8 cellular contexts compared by ENCODE assay signal in genomic region chr1:66764994-66765578, GRCh38. TPM values are rescaled to one million over a fixed set of nuclear protein-coding genes. Genes with fewer than 3 reads are reported as not detected.
DNase-seq lines count a peak whose midpoint lies in the region; ATAC-seq and TF ChIP-seq lines count a peak whose summit lies in the region.

No MANE protein-coding gene starts in this region.

- H3K27ac ChIP-seq in psoas muscle: no peak overlapping the region

- H3K4me1 ChIP-seq in NT2/D1 (ENCODE audit: insufficient read depth, insufficient read length) (no peaks in the 10 kb centered on the region), psoas muscle (no peaks in the 10 kb centered on the region)

- H3K27me3 ChIP-seq in NT2/D1 (ENCODE audit: insufficient read depth, insufficient read length) (no peaks in the 10 kb centered on the region), psoas muscle (ENCODE audit: insufficient read depth in 3 of 3, low read length in 2 of 3) (no peaks in the 10 kb centered on the region)

- H3K36me3 ChIP-seq in NT2/D1 (ENCODE audit: insufficient read depth, insufficient read length, low read length) (no peaks in the 10 kb centered on the region), psoas muscle (ENCODE audit: insufficient read depth in 1 of 2, low read depth in 1 of 2) (no peaks in the 10 kb centered on the region)

- peaks cover 5% of the 10 kb centered on the region; the same call in 1 of the 2 replicates for H3K9me3 ChIP-seq in NT2/D1 (ENCODE audit: insufficient read depth, low read length)
- no peaks in the 10 kb centered on the region for H3K9me3 ChIP-seq in psoas muscle

- H3K9ac ChIP-seq in NT2/D1 (ENCODE audit: insufficient read length, low read depth): no peak overlapping the region

- intact Hi-C loops in psoas muscle (cut with DNase I): loop anchor here (2.0 to 10.0 kb wide), 5 partner anchors 160 to 447 kb away; partner anchors contain the start of genes DNAI4 (in 2 of the 2) and MIER1 (in 2 of the 2)

- ATAC-seq in GM18519 (IDR thresholded peaks at IDR 0.05; ENCODE audit: low FRiP score, unreplicated experiment) (peak; percentile 64), HG03521 (IDR thresholded peaks at IDR 0.05; ENCODE audit: unreplicated experiment) (peak; percentile 81), psoas muscle (peak in 1 of 4 donors; percentile 71), HG02623 (IDR thresholded peaks at IDR 0.05; ENCODE audit: unreplicated experiment) (no peak)

- 24 to 32% (median 26%) methylated on average over 3 of the region's 3 CpGs for whole genome bisulfite sequencing in psoas muscle, 3 donors

- H3K4me3 ChIP-seq in NT2/D1 (ENCODE audit: insufficient read length, low read depth) (no peak overlapping the region), psoas muscle (no peak overlapping the region)

- TF ChIP-seq CTCF in psoas muscle (IDR thresholded peaks at IDR 0.05): peak; percentile 76

- DNase-seq in AML-193 (lab: John Stamatoyannopoulos, UW): peak; percentile 45 to 74
- peak; percentile 30 for DNase-seq in NT2/D1 (ENCODE audit: low read depth, low spot score)
- DNase-seq in activated T-cell treated with anti-CD3 and anti-CD28 coated beads, Interleukin-2, amount 50 U/mL, for 48 hours: peak; percentile 53
- peak; percentile 37 for DNase-seq in foreskin melanocyte
- no peak for DNase-seq in psoas muscle

RNA-seq across cellular contexts. Expression of gene DYNLT5, which starts 12.8 kb away (rescaled TPM):
- 1 to 10 TPM in 1 of 4 donors, under 1 TPM in 3; 0.38 to 3.9 (median 0.83) TPM for total RNA-seq in psoas muscle
- polyA plus RNA-seq in psoas muscle: under 1 TPM; 0.21 to 0.55 (median 0.51) TPM

RNA-seq across cellular contexts. Expression of gene INSL5, which starts 36.0 kb away (rescaled TPM):
- not detected for total RNA-seq in psoas muscle
- not detected for polyA plus RNA-seq in psoas muscle

Comparison
In these comparisons a context has a peak if more than half of its experiments do, and no peak if none do; other contexts are left out.
1. DNase-seq: peak in AML-193 (2 of 2), NT2/D1 (single experiment), activated T-cell treated with anti-CD3 and anti-CD28 coated beads, Interleukin-2, amount 50 U/mL, for 48 hours (2 of 2) and foreskin melanocyte (single experiment); none in psoas muscle (0 of 2).